In genomic region chr1:198763298-198763714, GRCh38 we compare ENCODE assay signal across 12 cellular contexts.
DNase-seq lines count a peak whose midpoint lies in the region; TF ChIP-seq lines count a peak whose summit lies in the region.
"Had no signal": no experiment of that assay in that cellular context is flagged by ENCODE, and none has a peak within 500 bp of the region (broad histone marks: within the 10 kb centered on the region; RNA-seq: fewer than 3 reads in every experiment).

No MANE protein-coding gene starts in this region.

- H3K27me3 ChIP-seq in GM23248 (replicated peaks; ENCODE audit: insufficient read depth) (no peaks in the 10 kb centered on the region), mammary epithelial cell (ENCODE audit: insufficient read depth, low read length) (no peaks in the 10 kb centered on the region), neuronal stem cell (ENCODE audit: control insufficient read depth in 3 of 3, insufficient read depth in 3 of 3, low read depth in 1 of 3, low read length in 3 of 3) (no peaks in the 10 kb centered on the region), ovary (no peaks in the 10 kb centered on the region)
- H3K27me3 ChIP-seq: body of pancreas had no signal

- no peak for TF ChIP-seq EP300 in ovary (IDR thresholded peaks at IDR 0.05)

- H4K8ac ChIP-seq in neuronal stem cell (ENCODE audit: low read depth, low read length): no peak overlapping the region

- H4K91ac ChIP-seq in neuronal stem cell (ENCODE audit: low read depth, low read length, poor library complexity): no peak overlapping the region

- H4K20me1 ChIP-seq in GM23248 (ENCODE audit: insufficient read depth) (no peaks in the 10 kb centered on the region), mammary epithelial cell (ENCODE audit: insufficient read depth, low read length) (no peaks in the 10 kb centered on the region)

- H3K4me2 ChIP-seq in GM23248 (ENCODE audit: unreplicated experiment) (no peak overlapping the region), mammary epithelial cell (ENCODE audit: insufficient read depth, low read depth, low read length) (no peak overlapping the region), neuronal stem cell (ENCODE audit: insufficient read depth, low read length, poor library complexity, severe bottlenecking) (peak overlapping the region; percentile 11)
- H3K4me2 ChIP-seq: PC-9 had no signal

- no peak overlapping the region for H2BK120ac ChIP-seq in neuronal stem cell (ENCODE audit: low read depth, low read length)

- H3K9ac ChIP-seq in GM23248: no peak overlapping the region
- H3K9ac ChIP-seq in mammary epithelial cell (ENCODE audit: insufficient read depth, low read length): no peak overlapping the region
- no peak overlapping the region for H3K9ac ChIP-seq in neuronal stem cell (ENCODE audit: low read depth, low read length, poor library complexity)

- H3K9me3 ChIP-seq in GM23248 (ENCODE audit: low read depth): no peaks in the 10 kb centered on the region
- no peaks in the 10 kb centered on the region for H3K9me3 ChIP-seq in mammary epithelial cell (replicated peaks; ENCODE audit: insufficient read depth, low read length)
- H3K9me3 ChIP-seq in neuronal stem cell (replicated peaks in 1 of 2; ENCODE audit: control insufficient read depth in 2 of 2, insufficient read depth in 1 of 2, low read depth in 1 of 2, low read length in 2 of 2): no peaks in the 10 kb centered on the region
- H3K9me3 ChIP-seq in ovary: no peaks in the 10 kb centered on the region
- H3K9me3 ChIP-seq: body of pancreas had no signal

- WGBS in GM23248 (ENCODE audit: low coverage in 1 of 2, low lambda C conversion rate in 2 of 2, missing lambda C conversion rate in 2 of 2), 2 experiments: 9 to 10% methylated on average over 1 of the region's 1 CpG
- 0% methylated on average over 1 of the region's 1 CpG for WGBS in mammary epithelial cell (ENCODE audit: low coverage, missing lambda C conversion rate)
- WGBS in neuronal stem cell (ENCODE audit: extremely low coverage in 2 of 2, insufficient read length in 2 of 2, insufficient replicate concordance in 1 of 2), 2 donors: no CpG with 5 or more reads among the region's 1 CpG
- WGBS in ovary, 3 donors: 43 to 60% (median 45%) methylated on average over 1 of the region's 1 CpG

- H3K27ac ChIP-seq in GM23248 (no peak overlapping the region), mammary epithelial cell (ENCODE audit: insufficient read depth, low read depth, low read length) (no peak overlapping the region), neuronal stem cell (replicated peaks; ENCODE audit: low read length) (no peak overlapping the region), ovary (no peak overlapping the region)
- H3K27ac ChIP-seq: body of pancreas, PC-9 had no signal

- CTCF ChIA-PET in mammary epithelial cell (lab: Charles Lee; ENCODE audit: low non-redundant PET): no interaction called here

- H3K14ac ChIP-seq in neuronal stem cell (ENCODE audit: low read length): no peak overlapping the region

- 0 out of 2 replicates have a peak, but pooled peaks cover 7% of the 10 kb centered on the region for H3K4me1 ChIP-seq in GM23248 (ENCODE audit: insufficient read depth)
- H3K4me1 ChIP-seq in mammary epithelial cell (ENCODE audit: insufficient read depth, low read length): peaks cover 3% of the 10 kb centered on the region
- no peaks in the 10 kb centered on the region for H3K4me1 ChIP-seq in neuronal stem cell (ENCODE audit: control insufficient read depth in 2 of 2, insufficient read depth in 1 of 2, low read depth in 1 of 2, low read length in 2 of 2)
- no peaks in the 10 kb centered on the region for H3K4me1 ChIP-seq in ovary (ENCODE audit: insufficient read depth)
- H3K4me1 ChIP-seq: body of pancreas had no signal

- TF ChIP-seq CTCF in mammary epithelial cell (conservative IDR thresholded peaks at IDR 0.05 in 1 of 2, IDR thresholded peaks at IDR 0.05 in 1 of 2; ENCODE audit: extremely low read depth in 1 of 2, insufficient read depth in 1 of 2, low read depth in 1 of 2, low read length in 2 of 2) (no peak), ovary (IDR thresholded peaks at IDR 0.05) (no peak)

- H3K79me1 ChIP-seq in neuronal stem cell (ENCODE audit: low read depth, low read length): no peaks in the 10 kb centered on the region

- intact Hi-C loops in mammary epithelial cell (cut with micrococcal nuclease): no loop called here
- intact Hi-C loops in ovary (cut with DNase I): no loop called here

- DNase-seq in GM23248 (peak; percentile 32), MV-4-11 (lab: John Stamatoyannopoulos, UW) (peak; percentile 8), mammary epithelial cell (peak; percentile 42), neuronal stem cell (ENCODE audit: low spot score) (no peak), T1000 (lab: John Stamatoyannopoulos, UW) (no peak), ovary (no peak), occipital lobe (lab: John Stamatoyannopoulos, UW) (no peak)
- DNase-seq: body of pancreas; erythroblast; naive thymus-derived CD8-positive, alpha-beta T cell; NCI-H1930; PC-9 had no signal

- H3K9me2 ChIP-seq in GM23248 (ENCODE audit: insufficient read depth): no peaks in the 10 kb centered on the region

- H2BK5ac ChIP-seq in neuronal stem cell (ENCODE audit: low read length): no peak overlapping the region

- H2BK12ac ChIP-seq in neuronal stem cell (ENCODE audit: low read length): no peak overlapping the region

- no peak for TF ChIP-seq POLR2A in ovary (IDR thresholded peaks at IDR 0.05)

- H2BK15ac ChIP-seq in neuronal stem cell (ENCODE audit: low read length): no peak overlapping the region

- no peaks in the 10 kb centered on the region for H3F3A ChIP-seq in GM23248 (ENCODE audit: insufficient read depth)

- H3K4me3 ChIP-seq in GM23248: no peak overlapping the region
- H3K4me3 ChIP-seq in mammary epithelial cell (replicated peaks in 1 of 3; ENCODE audit: insufficient read depth in 1 of 3, low read depth in 2 of 3, low read length in 3 of 3): no peak overlapping the region
- H3K4me3 ChIP-seq in neuronal stem cell (ENCODE audit: low read length in 2 of 2): no peak overlapping the region
- H3K4me3 ChIP-seq in ovary: no peak overlapping the region
- H3K4me3 ChIP-seq: body of pancreas, PC-9 had no signal

- dilution Hi-C loops in mammary epithelial cell (cut with HindIII; ENCODE audit: low sequenced_read_pairs): no loop called here

- in situ Hi-C loops in GM23248 (cut with MboI) (loop anchor here (10.0 kb wide), 1 partner anchor 681 kb away; no protein-coding TSS in a partner anchor), mammary epithelial cell (cut with MboI; ENCODE audit: low sequenced_read_pairs in 2 of 2) (loop anchor here (25.0 kb wide), 2 partner anchors 349 to 699 kb away; no protein-coding TSS in a partner anchor)

- H3K4ac ChIP-seq in neuronal stem cell (ENCODE audit: low read length): no peak overlapping the region

- H2AK5ac ChIP-seq in neuronal stem cell (ENCODE audit: low read depth, low read length): no peak overlapping the region

- H3K79me2 ChIP-seq in GM23248 (ENCODE audit: insufficient read depth) (no peaks in the 10 kb centered on the region), mammary epithelial cell (ENCODE audit: insufficient read depth, low read length) (no peaks in the 10 kb centered on the region)

- H3K36me3 ChIP-seq in GM23248 (ENCODE audit: low read depth): no peaks in the 10 kb centered on the region
- no peaks in the 10 kb centered on the region for H3K36me3 ChIP-seq in mammary epithelial cell (ENCODE audit: insufficient read depth, low read length)
- H3K36me3 ChIP-seq in neuronal stem cell (replicated peaks in 1 of 2; ENCODE audit: control insufficient read depth in 2 of 2, insufficient read depth in 2 of 2, low read length in 2 of 2): no peaks in the 10 kb centered on the region
- H3K36me3 ChIP-seq in ovary: no peaks in the 10 kb centered on the region

- H3K23ac ChIP-seq in neuronal stem cell (ENCODE audit: low read depth, low read length, poor library complexity): no peak overlapping the region

- H2AFZ ChIP-seq in GM23248 (no peak overlapping the region), mammary epithelial cell (ENCODE audit: low read depth, low read length) (no peak overlapping the region), neuronal stem cell (ENCODE audit: low read length) (no peak overlapping the region)
- H2AFZ ChIP-seq: PC-9 had no signal

- BruUV-seq in mammary epithelial cell (replicated peaks; lab: Mats Ljungman, UMichigan): no TSS peak

- no peak overlapping the region for H3K18ac ChIP-seq in neuronal stem cell (ENCODE audit: low read length)

Comparison
In these comparisons a context has a peak if more than half of its experiments do, and no peak if none do; other contexts are left out.
1. DNase-seq: peak in GM23248 (single experiment), MV-4-11 (single experiment) and mammary epithelial cell (single experiment); none in neuronal stem cell (single experiment), T1000 (single experiment), ovary (0 of 5) and occipital lobe (single experiment).